ENCODE assay signal across 8 cellular contexts in genomic region chr7:149310113-149310836, GRCh38. TPM values are rescaled to one million over a fixed set of nuclear protein-coding genes. Genes with fewer than 3 reads are reported as not detected.
DNase-seq lines count a peak whose midpoint lies in the region; ATAC-seq and TF ChIP-seq lines count a peak whose summit lies in the region.

No MANE protein-coding gene starts in this region.

- H3K4me1 Mint-ChIP-seq in nephron: no peaks in the 10 kb centered on the region

- no peaks in the 10 kb centered on the region for H3K4me1 ChIP-seq in effector memory CD4-positive, alpha-beta T cell (ENCODE audit: control insufficient read depth, insufficient read depth, low read length, poor library complexity, severe bottlenecking)

- ATAC-seq in Right ventricle myocardium superior (ENCODE audit: poor library complexity): peak; percentile 55

- no peaks in the 10 kb centered on the region for H3K36me3 Mint-ChIP-seq in nephron (ENCODE audit: low read depth)

- peaks cover 6% of the 10 kb centered on the region for H3K9me3 Mint-ChIP-seq in nephron

- H3K27ac ChIP-seq in epithelial cell of prostate: no peak overlapping the region
- no peak overlapping the region for H3K27ac ChIP-seq in effector memory CD4-positive, alpha-beta T cell (ENCODE audit: insufficient read depth, low read length, poor library complexity, severe bottlenecking)

- H3K27ac Mint-ChIP-seq in nephron: no peak overlapping the region

- no peak overlapping the region for H3K4me3 ChIP-seq in effector memory CD4-positive, alpha-beta T cell (ENCODE audit: insufficient read depth, low read depth, low read length, poor library complexity, severe bottlenecking)

- peaks cover 3% of the 10 kb centered on the region for H3K27me3 Mint-ChIP-seq in nephron (ENCODE audit: low read depth)

- no peak overlapping the region for H3K4me3 Mint-ChIP-seq in nephron

- H3K36me3 ChIP-seq in effector memory CD4-positive, alpha-beta T cell (ENCODE audit: control insufficient read depth, insufficient read depth, low read length): no peaks in the 10 kb centered on the region

- H3K9me3 ChIP-seq in effector memory CD4-positive, alpha-beta T cell (ENCODE audit: control insufficient read depth, low read length): no peaks in the 10 kb centered on the region

- H3K27me3 ChIP-seq in effector memory CD4-positive, alpha-beta T cell (replicated peaks; ENCODE audit: control insufficient read depth, insufficient read depth, low read length, poor library complexity, severe bottlenecking): no peaks in the 10 kb centered on the region

- TF ChIP-seq CTCF in nephron (IDR thresholded peaks at IDR 0.05; ENCODE audit: unreplicated experiment in 3 of 3): peak; percentile 24 to 46 (median 41)

- intact Hi-C loops in Right ventricle myocardium superior (cut with DNase I) (no loop called here), cardiac septum (cut with DNase I) (loop anchor here (10.0 kb wide), 1 partner anchor 105 kb away; no protein-coding TSS in a partner anchor)

- no peak for DNase-seq in Right ventricle myocardium superior
- DNase-seq in cardiac septum (ENCODE audit: low spot score): no peak
- DNase-seq in HS-5 (ENCODE audit: low read depth): peak; percentile 34
- DNase-seq in RKO (ENCODE audit: low spot score): peak; percentile 82
- DNase-seq in epithelial cell of prostate (ENCODE audit: low read depth, low spot score): peak; percentile 49
- no peak for DNase-seq in effector memory CD4-positive, alpha-beta T cell
- DNase-seq in activated CD4-positive, alpha-beta T cell treated with anti-CD3 and anti-CD28 coated beads for 1 hour: no peak

RNA-seq across cellular contexts. Expression of gene ZNF783, which starts 48.3 kb away (rescaled TPM):
- total RNA-seq in Right ventricle myocardium superior: 4.0 TPM
- 4.3 TPM for total RNA-seq in cardiac septum

Comparison
In these comparisons a context has a peak if more than half of its experiments do, and no peak if none do; other contexts are left out.
1. DNase-seq: peak in HS-5 (single experiment), RKO (single experiment) and epithelial cell of prostate (single experiment); none in Right ventricle myocardium superior (single experiment), cardiac septum (single experiment), effector memory CD4-positive, alpha-beta T cell (0 of 3) and activated CD4-positive, alpha-beta T cell treated with anti-CD3 and anti-CD28 coated beads for 1 hour (single experiment).